ENCODE assay signal across 1 cellular context in the genomic region with DNA sequence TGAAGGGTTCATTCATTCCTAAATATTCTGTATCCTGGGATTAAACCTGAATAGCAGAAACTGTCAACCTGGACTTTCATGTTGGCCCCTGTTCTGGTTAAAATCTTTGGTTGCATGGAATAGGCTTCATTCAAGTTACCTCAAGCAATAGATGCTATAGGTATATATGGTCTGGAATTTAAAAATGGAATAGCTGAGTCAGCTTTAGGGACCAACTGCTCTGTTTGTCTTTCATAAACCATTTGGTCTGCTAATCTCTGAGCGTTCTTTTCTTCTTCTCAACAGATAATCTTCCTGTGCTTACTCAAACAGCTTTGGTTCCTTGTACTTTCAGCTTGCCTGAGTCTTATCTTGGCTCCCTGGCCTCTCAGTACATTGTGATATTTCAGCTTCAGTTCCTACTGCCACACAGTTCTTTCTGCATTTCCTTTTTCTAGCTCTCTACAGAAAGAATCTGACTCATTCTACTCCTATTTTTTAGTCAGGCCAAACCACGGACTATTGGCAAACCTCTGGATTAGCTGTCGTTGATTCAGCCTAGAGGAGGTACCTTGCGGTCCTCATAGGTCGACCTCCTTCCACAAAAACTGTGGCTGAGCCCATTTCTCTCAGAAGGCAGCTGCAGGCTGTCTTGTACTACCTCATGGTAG.
TF ChIP-seq lines count a peak whose summit lies in the region.

No MANE protein-coding gene starts in this region.

TF ChIP-seq in GM23338, 12 proteins besides CTCF, POLR2A, EP300 and RAD21 (continued from another document):
- TF ChIP-seq, protein P1, sequence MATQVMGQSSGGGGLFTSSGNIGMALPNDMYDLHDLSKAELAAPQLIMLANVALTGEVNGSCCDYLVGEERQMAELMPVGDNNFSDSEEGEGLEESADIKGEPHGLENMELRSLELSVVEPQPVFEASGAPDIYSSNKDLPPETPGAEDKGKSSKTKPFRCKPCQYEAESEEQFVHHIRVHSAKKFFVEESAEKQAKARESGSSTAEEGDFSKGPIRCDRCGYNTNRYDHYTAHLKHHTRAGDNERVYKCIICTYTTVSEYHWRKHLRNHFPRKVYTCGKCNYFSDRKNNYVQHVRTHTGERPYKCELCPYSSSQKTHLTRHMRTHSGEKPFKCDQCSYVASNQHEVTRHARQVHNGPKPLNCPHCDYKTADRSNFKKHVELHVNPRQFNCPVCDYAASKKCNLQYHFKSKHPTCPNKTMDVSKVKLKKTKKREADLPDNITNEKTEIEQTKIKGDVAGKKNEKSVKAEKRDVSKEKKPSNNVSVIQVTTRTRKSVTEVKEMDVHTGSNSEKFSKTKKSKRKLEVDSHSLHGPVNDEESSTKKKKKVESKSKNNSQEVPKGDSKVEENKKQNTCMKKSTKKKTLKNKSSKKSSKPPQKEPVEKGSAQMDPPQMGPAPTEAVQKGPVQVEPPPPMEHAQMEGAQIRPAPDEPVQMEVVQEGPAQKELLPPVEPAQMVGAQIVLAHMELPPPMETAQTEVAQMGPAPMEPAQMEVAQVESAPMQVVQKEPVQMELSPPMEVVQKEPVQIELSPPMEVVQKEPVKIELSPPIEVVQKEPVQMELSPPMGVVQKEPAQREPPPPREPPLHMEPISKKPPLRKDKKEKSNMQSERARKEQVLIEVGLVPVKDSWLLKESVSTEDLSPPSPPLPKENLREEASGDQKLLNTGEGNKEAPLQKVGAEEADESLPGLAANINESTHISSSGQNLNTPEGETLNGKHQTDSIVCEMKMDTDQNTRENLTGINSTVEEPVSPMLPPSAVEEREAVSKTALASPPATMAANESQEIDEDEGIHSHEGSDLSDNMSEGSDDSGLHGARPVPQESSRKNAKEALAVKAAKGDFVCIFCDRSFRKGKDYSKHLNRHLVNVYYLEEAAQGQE (IDR thresholded peaks at IDR 0.05; ENCODE audit: unreplicated experiment) = no peak
- no peak for TF ChIP-seq STAT1 (IDR thresholded peaks at IDR 0.05; ENCODE audit: unreplicated experiment)
